Comparison of ENCODE assay signal across 13 cellular contexts in the genomic region with DNA sequence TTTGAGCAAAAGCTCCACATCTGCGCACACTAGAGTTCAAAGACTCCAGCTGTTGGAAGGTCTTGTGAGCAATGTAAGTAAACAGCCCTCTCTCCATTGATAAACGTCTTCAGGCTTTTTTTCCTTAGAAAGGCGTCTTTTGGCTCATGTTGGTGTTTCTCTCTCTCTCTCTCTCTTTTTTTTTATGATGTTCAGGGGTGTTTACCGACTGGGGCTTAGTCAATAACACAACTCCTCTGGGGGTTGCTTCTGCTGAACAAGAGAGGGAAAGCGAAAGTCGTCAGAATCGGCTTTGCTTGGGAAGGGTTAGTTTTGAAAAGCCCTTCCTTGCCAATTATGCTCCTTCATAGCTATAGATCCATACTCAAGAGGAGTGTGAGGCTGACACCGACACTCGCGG.
DNase-seq lines count a peak whose midpoint lies in the region; ATAC-seq, FAIRE-seq and TF ChIP-seq lines count a peak whose summit lies in the region.
"Had no signal": no experiment of that assay in that cellular context is flagged by ENCODE, and none has a peak within 500 bp of the region (broad histone marks: within the 10 kb centered on the region; RNA-seq: fewer than 3 reads in every experiment).

No MANE protein-coding gene starts in this region.

- DNase-seq in brain microvascular endothelial cell (no peak), hepatic stellate cell (ENCODE audit: low spot score) (peak; percentile 11), skeletal muscle cell (ENCODE audit: low read depth) (no peak), substantia nigra (lab: John Stamatoyannopoulos, UW) (no peak), H54 (ENCODE audit: insufficient read length, low spot score) (no peak), GM19240 (ENCODE audit: insufficient read length, low spot score) (no peak)
- DNase-seq: activated naive CD8-positive, alpha-beta T cell treated with anti-CD3 and anti-CD28 coated beads for 36 hours; KBM-7; NCI-H146 had no signal

- FAIRE-seq in H54 (lab: Jason Lieb, UNC): no peak
- FAIRE-seq: GM12878, islet of Langerhans had no signal

- no peak overlapping the region for H3K9ac ChIP-seq in BLaER1 treated with 17β-estradiol and CSF1 and Interleukin-3, amounts not matched to agents 10 nM and 100 nM

- no peak overlapping the region for H3K27ac ChIP-seq in BLaER1 treated with 17β-estradiol and CSF1 and Interleukin-3, amounts not matched to agents 10 nM and 100 nM
- H3K27ac ChIP-seq in brain microvascular endothelial cell (no peak overlapping the region), substantia nigra (ENCODE audit: low read depth, low read length, poor library complexity, severe bottlenecking) (no peak overlapping the region)

- H3K9me3 ChIP-seq in BLaER1 treated with 17β-estradiol and CSF1 and Interleukin-3, amounts not matched to agents 10 nM and 100 nM (replicated peaks in 1 of 11): peaks cover 0 to 7% (median 0%) of the 10 kb centered on the region in 11 experiments; a peak in 6 of 22 replicates

- H3K4me3 ChIP-seq in BLaER1 treated with 17β-estradiol and CSF1 and Interleukin-3, amounts not matched to agents 10 nM and 100 nM: no peak overlapping the region
- H3K4me3 ChIP-seq in brain microvascular endothelial cell (ENCODE audit: low read depth, low read length) (peak overlapping the region; percentile 18), skeletal muscle cell (ENCODE audit: low read depth, low read length) (peak overlapping the region; percentile 4)
- H3K4me3 ChIP-seq: GM12878 had no signal

- no peaks in the 10 kb centered on the region for H3K27me3 ChIP-seq in BLaER1 treated with 17β-estradiol and CSF1 and Interleukin-3, amounts not matched to agents 10 nM and 100 nM
- no peaks in the 10 kb centered on the region for H3K27me3 ChIP-seq in brain microvascular endothelial cell (replicated peaks)

- H4K20me1 ChIP-seq in BLaER1 treated with 17β-estradiol and CSF1 and Interleukin-3, amounts not matched to agents 10 nM and 100 nM: no peaks in the 10 kb centered on the region

- peak overlapping the region in 7 of 11 experiments; percentile 23 to 72 (median 66); a peak in 11 of 22 replicates for H3K4me2 ChIP-seq in BLaER1 treated with 17β-estradiol and CSF1 and Interleukin-3, amounts not matched to agents 10 nM and 100 nM

- TF ChIP-seq CTCF in brain microvascular endothelial cell (IDR thresholded peaks at IDR 0.05; ENCODE audit: low read depth, low read length, missing control alignments): no peak

- no peak for ATAC-seq in GM19467 (IDR thresholded peaks at IDR 0.05; ENCODE audit: unreplicated experiment)
- ATAC-seq: GM12878 had no signal

- H3K4me1 ChIP-seq in BLaER1 treated with 17β-estradiol and CSF1 and Interleukin-3, amounts not matched to agents 10 nM and 100 nM: peaks cover 15 to 58% (median 25%) of the 10 kb centered on the region in 10 experiments

- no peaks in the 10 kb centered on the region for H3K36me3 ChIP-seq in BLaER1 treated with 17β-estradiol and CSF1 and Interleukin-3, amounts not matched to agents 10 nM and 100 nM
- H3K36me3 ChIP-seq in brain microvascular endothelial cell (replicated peaks): no peaks in the 10 kb centered on the region

- no peak for TF ChIP-seq POLR2A in H54 (IDR thresholded peaks at IDR 0.05; ENCODE audit: low read depth, low read length)

- in situ Hi-C loops in brain microvascular endothelial cell (cut with HindIII; ENCODE audit: low pct_ligation_motif_present, low sequenced_read_pairs): no loop called here

Comparison
In these comparisons a context has a peak if more than half of its experiments do, and no peak if none do; other contexts are left out.
1. H3K4me3 ChIP-seq: peak in brain microvascular endothelial cell (single experiment) and skeletal muscle cell (single experiment); none in BLaER1 treated with 17β-estradiol and CSF1 and Interleukin-3, amounts not matched to agents 10 nM and 100 nM (0 of 10).